13 cellular contexts compared by ENCODE assay signal in the genomic region with DNA sequence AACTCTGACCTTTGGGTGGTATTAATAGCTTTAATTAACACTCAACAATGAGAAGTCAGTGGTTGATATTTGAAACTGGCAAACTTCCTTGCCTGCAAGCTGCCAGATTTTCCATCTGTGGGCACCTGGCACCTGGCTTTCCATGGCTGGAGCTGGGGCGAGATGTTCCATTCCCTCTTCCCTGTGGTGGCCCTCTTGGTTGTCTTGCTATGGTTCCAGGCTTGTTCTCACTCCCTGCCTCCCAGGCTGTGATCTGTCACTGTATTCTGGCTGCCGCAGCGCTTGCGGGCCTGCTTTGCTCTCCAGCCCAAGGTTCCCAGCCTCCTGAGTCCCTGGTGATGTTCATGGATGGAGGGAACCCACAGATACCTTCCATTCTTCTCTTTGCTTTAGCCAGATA.
A peak's percentile ranks its signal among the peaks of the same experiment; 100 is the strongest.
DNase-seq lines count a peak whose midpoint lies in the region; TF ChIP-seq lines count a peak whose summit lies in the region.
"Had no signal": no experiment of that assay in that cellular context is flagged by ENCODE, and none has a peak within 500 bp of the region (broad histone marks: within the 10 kb centered on the region; RNA-seq: fewer than 3 reads in every experiment).

No MANE protein-coding gene starts in this region.

- no peaks in the 10 kb centered on the region for H3K27me3 Mint-ChIP-seq in osteocyte (ENCODE audit: unreplicated experiment)

- peaks cover 53% of the 10 kb centered on the region for H3K36me3 Mint-ChIP-seq in osteocyte (ENCODE audit: unreplicated experiment)
- H3K36me3 Mint-ChIP-seq: CD14-positive monocyte; CD4-positive, alpha-beta memory T cell had no signal

- no peak overlapping the region for H3K4me3 Mint-ChIP-seq in osteocyte (ENCODE audit: unreplicated experiment)
- H3K4me3 Mint-ChIP-seq: CD4-positive, alpha-beta memory T cell; H9 had no signal

- no peak overlapping the region for H3K27ac Mint-ChIP-seq in osteocyte (ENCODE audit: unreplicated experiment)
- H3K27ac Mint-ChIP-seq: CD4-positive, alpha-beta memory T cell; H9 had no signal

- DNase-seq in NCI-H146 (lab: John Stamatoyannopoulos, UW) (peak; percentile 94), NCI-H146 treated with DMSO at 0.1 percent for 48 hours (lab: John Stamatoyannopoulos, UW; ENCODE audit: unreplicated experiment) (no peak), COR-L47 (lab: John Stamatoyannopoulos, UW) (peak; percentile 8), cerebellum (ENCODE audit: low spot score) (peak; percentile 68), osteocyte (ENCODE audit: extremely low spot score, unreplicated experiment) (peak; percentile 59), Ammon's horn (ENCODE audit: low spot score) (no peak), NCI-H1930 (lab: John Stamatoyannopoulos, UW) (no peak)
- DNase-seq: AML-193; Calu3; CD4-positive, alpha-beta memory T cell; DMS79 treated with DMSO at 0.1 percent for 48 hours; H9 had no signal

- H3K9me3 Mint-ChIP-seq in osteocyte (ENCODE audit: unreplicated experiment): peaks cover 14% of the 10 kb centered on the region
- H3K9me3 Mint-ChIP-seq: H9 had no signal

- no peak for TF ChIP-seq CTCF in osteocyte (IDR thresholded peaks at IDR 0.05)

- H3K4me1 Mint-ChIP-seq in osteocyte (ENCODE audit: unreplicated experiment): peaks cover 31% of the 10 kb centered on the region
- H3K4me1 Mint-ChIP-seq: CD14-positive monocyte; CD4-positive, alpha-beta memory T cell had no signal

Comparison
In these comparisons a context has a peak if more than half of its experiments do, and no peak if none do; other contexts are left out.
1. DNase-seq: peak in NCI-H146 (single experiment), COR-L47 (single experiment), cerebellum (single experiment) and osteocyte (single experiment); none in NCI-H146 treated with DMSO at 0.1 percent for 48 hours (single experiment), Ammon's horn (single experiment) and NCI-H1930 (0 of 2).